In genomic region chr2:8893474-8893873, GRCh38 we compare ENCODE assay signal across 18 cellular contexts.
"Had no signal": no experiment of that assay in that cellular context is flagged by ENCODE, and none has a peak within 500 bp of the region (broad histone marks: within the 10 kb centered on the region; RNA-seq: fewer than 3 reads in every experiment).

No MANE protein-coding gene starts in this region.

- H3K9me3 Mint-ChIP-seq: T-helper 1 cell treated with Interleukin-12 subunit alpha and Interleukin-12 subunit beta and Interleukin-4 antibody, amounts not matched to agents 30 μg/mL and 1 μg/mL, for 36 hours had no signal

- H3K9me3 ChIP-seq: adrenal gland, right atrium auricular region had no signal

- H3K4me1 ChIP-seq: adrenal gland, right atrium auricular region, tibial artery had no signal

- ATAC-seq: activated naive CD4-positive, alpha-beta T cell treated with anti-CD3 and anti-CD28 coated beads, Interleukin-2, amount 50 U/mL, for 72 hours; effector memory CD8-positive, alpha-beta T cell; left cardiac atrium; stimulated activated naive CD8-positive, alpha-beta T cell treated with anti-CD3 and anti-CD28 coated beads, Interleukin-15, Interleukin-2, amounts not matched to agents 100 U/mL and 50 U/mL, for 24 hours had no signal

- H3K36me3 Mint-ChIP-seq: activated naive CD4-positive, alpha-beta T cell treated with anti-CD3 and anti-CD28 coated beads, Interleukin-2, amount 50 U/mL, for 72 hours had no signal

- H3K36me3 ChIP-seq: adrenal gland, right atrium auricular region had no signal

- H3K27me3 ChIP-seq: adrenal gland, right atrium auricular region, tibial artery had no signal

- H3K27me3 Mint-ChIP-seq: effector memory CD8-positive, alpha-beta T cell; progenitor cell of endocrine pancreas had no signal

- H3K4me3 Mint-ChIP-seq: effector memory CD8-positive, alpha-beta T cell; mesothelial cell of epicardium; nephron progenitor cell; T-helper 1 cell treated with Interleukin-12 subunit alpha and Interleukin-12 subunit beta and Interleukin-4 antibody, amounts not matched to agents 30 μg/mL and 1 μg/mL, for 36 hours had no signal

- H3K4me3 ChIP-seq: adrenal gland, right atrium auricular region, tibial artery had no signal

- DNase-seq: activated CD4-positive, alpha-beta T cell treated with anti-CD3 and anti-CD28 coated beads, Interleukin-2, amount 50 U/mL, for 1 hour; activated CD4-positive, CD25-positive, alpha-beta regulatory T cell treated with anti-CD3 and anti-CD28 coated beads, Interleukin-2, amount 50 U/mL, for 72 hours; activated CD8-positive, alpha-beta memory T cell treated with anti-CD3 and anti-CD28 coated beads for 24 hours; activated CD8-positive, alpha-beta memory T cell treated with anti-CD3 and anti-CD28 coated beads, Interleukin-2, amount 50 U/mL, for 48 hours; activated gamma-delta T cell; adrenal gland; effector memory CD8-positive, alpha-beta T cell; left cardiac atrium; nephron progenitor cell; occipital lobe; stimulated activated naive CD8-positive, alpha-beta T cell treated with anti-CD3 and anti-CD28 coated beads, Interleukin-15, Interleukin-2, amounts not matched to agents 100 U/mL and 50 U/mL, for 24 hours; substantia nigra; tibial artery had no signal

- H3K27ac ChIP-seq: adrenal gland, right atrium auricular region, tibial artery had no signal

- H3K27ac Mint-ChIP-seq: activated naive CD4-positive, alpha-beta T cell treated with anti-CD3 and anti-CD28 coated beads, Interleukin-2, amount 50 U/mL, for 72 hours; effector memory CD8-positive, alpha-beta T cell; mesothelial cell of epicardium; T-helper 1 cell treated with Interleukin-12 subunit alpha and Interleukin-12 subunit beta and Interleukin-4 antibody, amounts not matched to agents 30 μg/mL and 1 μg/mL, for 36 hours had no signal
